ENCODE assay signal across 14 cellular contexts in the genomic region with DNA sequence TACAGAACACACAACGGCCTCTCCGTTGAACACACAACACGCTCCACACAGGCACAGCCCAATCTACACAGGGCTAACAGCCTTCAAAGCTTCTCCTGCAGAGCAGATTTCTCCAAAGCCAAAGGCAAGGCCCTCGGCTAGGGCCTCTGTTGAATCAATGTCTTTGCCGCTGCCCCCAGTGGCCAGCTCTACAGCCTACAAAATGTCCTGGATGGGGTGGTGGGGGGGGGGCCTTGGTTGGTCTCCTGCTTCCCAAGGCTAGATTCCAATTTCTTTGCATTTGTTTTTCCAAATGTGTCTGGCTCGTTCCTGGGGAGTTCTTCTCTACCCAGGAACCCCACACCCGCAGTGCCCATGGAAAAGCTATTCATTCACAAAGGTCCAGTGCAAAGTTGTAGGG.
DNase-seq lines count a peak whose midpoint lies in the region; ATAC-seq and TF ChIP-seq lines count a peak whose summit lies in the region.
"Had no signal": no experiment of that assay in that cellular context is flagged by ENCODE, and none has a peak within 500 bp of the region (broad histone marks: within the 10 kb centered on the region; RNA-seq: fewer than 3 reads in every experiment).

No MANE protein-coding gene starts in this region.

- ATAC-seq in naive B cell (ENCODE audit: low read depth in 2 of 2) (no peak), HG02642 (IDR thresholded peaks at IDR 0.05; ENCODE audit: poor library complexity, unreplicated experiment) (no peak)
- ATAC-seq: left lung had no signal

- no peaks in the 10 kb centered on the region for H3K27me3 Mint-ChIP-seq in naive B cell

- H3K9me3 Mint-ChIP-seq in naive B cell = no peaks in the 10 kb centered on the region

- CTCF ChIA-PET in HEK293T (lab: Yijun Ruan, JAX) = interaction anchor here (0.7 kb wide), 1 partner anchor 582 kb away, joined by 3 read pairs; no protein-coding TSS in a partner anchor

- H3K36me3 Mint-ChIP-seq in naive B cell = peaks cover 26 to 43% of the 10 kb centered on the region in 2 donors

- peak overlapping the region in 4 of 6 donors; percentile 36 to 91 (median 83) for H3K27ac Mint-ChIP-seq in naive B cell

- TF ChIP-seq CTCF in WERI-Rb-1 (IDR thresholded peaks at IDR 0.05; ENCODE audit: low read depth, low read length) = peak; percentile 54
- no peak for TF ChIP-seq CTCF in ascending aorta (IDR thresholded peaks at IDR 0.05)

- POLR2A ChIA-PET in HEK293T (lab: Yijun Ruan, JAX) = no interaction called here

- no peak overlapping the region for H3K4me3 ChIP-seq in WERI-Rb-1 (ENCODE audit: low read depth, low read length)
- no peak overlapping the region for H3K4me3 ChIP-seq in ascending aorta
- H3K4me3 ChIP-seq: left lung, upper lobe of left lung had no signal

- peak overlapping the region in 1 of 8 donors; percentile 1 for H3K4me3 Mint-ChIP-seq in naive B cell

- H3K9me3 ChIP-seq in WERI-Rb-1 (ENCODE audit: severe bottlenecking) (no peaks in the 10 kb centered on the region), ascending aorta (no peaks in the 10 kb centered on the region)
- H3K9me3 ChIP-seq: left lung, upper lobe of left lung had no signal

- H3K4me1 Mint-ChIP-seq in naive B cell = peaks cover 32 to 64% (median 39%) of the 10 kb centered on the region in 3 donors

- H3K36me3 ChIP-seq in WERI-Rb-1 = peaks cover 3% of the 10 kb centered on the region
- no peaks in the 10 kb centered on the region for H3K36me3 ChIP-seq in ascending aorta
- H3K36me3 ChIP-seq: left lung, upper lobe of left lung had no signal

- intact Hi-C loops in ascending aorta (cut with DNase I) = no loop called here

- H3K27me3 ChIP-seq in WERI-Rb-1 (ENCODE audit: insufficient read depth, low read depth, severe bottlenecking) (no peaks in the 10 kb centered on the region), ascending aorta (no peaks in the 10 kb centered on the region)
- H3K27me3 ChIP-seq: upper lobe of left lung had no signal

- DNase-seq in COLO668 (lab: John Stamatoyannopoulos, UW; ENCODE audit: unreplicated experiment) = peak; percentile 25
- DNase-seq in HEK293T (ENCODE audit: extremely low spot score) = peak; percentile 58
- DNase-seq in WERI-Rb-1 = no peak
- no peak for DNase-seq in naive B cell
- no peak for DNase-seq in H4 (ENCODE audit: low spot score)
- no peak for DNase-seq in nucleus accumbens (lab: John Stamatoyannopoulos, UW)
- DNase-seq in ascending aorta (ENCODE audit: low spot score in 2 of 2) = no peak
- DNase-seq: activated CD4-positive, alpha-beta T cell treated with anti-CD3 and anti-CD28 coated beads for 1 hour; activated T-cell treated with anti-CD3 and anti-CD28 coated beads for 4 hours; C1 segment of cervical spinal cord; NCI-H2171; upper lobe of left lung had no signal

- no peak overlapping the region for H3K27ac ChIP-seq in WERI-Rb-1
- H3K27ac ChIP-seq in ascending aorta = no peak overlapping the region
- H3K27ac ChIP-seq: left lung, upper lobe of left lung had no signal

- H3K4me1 ChIP-seq in ascending aorta = no peaks in the 10 kb centered on the region
- H3K4me1 ChIP-seq: left lung had no signal

TF ChIP-seq in HEK293T, 16 proteins besides CTCF, POLR2A, EP300 and RAD21:
- TF ChIP-seq FOXA1 (IDR thresholded peaks at IDR 0.05) (no peak), CTBP1 (IDR thresholded peaks at IDR 0.05; ENCODE audit: borderline replicate concordance) (no peak), ZNF384 (IDR thresholded peaks at IDR 0.05) (no peak), LEF1 (IDR thresholded peaks at IDR 0.05; ENCODE audit: borderline replicate concordance) (no peak), FOXK2 (IDR thresholded peaks at IDR 0.05) (no peak), ARNT (IDR thresholded peaks at IDR 0.05) (no peak), L3MBTL2 (conservative IDR thresholded peaks at IDR 0.05) (no peak), HDGF (IDR thresholded peaks at IDR 0.05; ENCODE audit: borderline replicate concordance) (no peak), TARDBP (IDR thresholded peaks at IDR 0.05) (no peak), BHLHE40 (IDR thresholded peaks at IDR 0.05; ENCODE audit: borderline replicate concordance) (no peak), FOXM1 (IDR thresholded peaks at IDR 0.05; ENCODE audit: borderline replicate concordance) (no peak), NFRKB (IDR thresholded peaks at IDR 0.05) (no peak), SP1 (IDR thresholded peaks at IDR 0.05) (no peak), ELF4 (IDR thresholded peaks at IDR 0.05) (no peak), SUZ12 (IDR thresholded peaks at IDR 0.05) (no peak)
- TF ChIP-seq, protein P1, sequence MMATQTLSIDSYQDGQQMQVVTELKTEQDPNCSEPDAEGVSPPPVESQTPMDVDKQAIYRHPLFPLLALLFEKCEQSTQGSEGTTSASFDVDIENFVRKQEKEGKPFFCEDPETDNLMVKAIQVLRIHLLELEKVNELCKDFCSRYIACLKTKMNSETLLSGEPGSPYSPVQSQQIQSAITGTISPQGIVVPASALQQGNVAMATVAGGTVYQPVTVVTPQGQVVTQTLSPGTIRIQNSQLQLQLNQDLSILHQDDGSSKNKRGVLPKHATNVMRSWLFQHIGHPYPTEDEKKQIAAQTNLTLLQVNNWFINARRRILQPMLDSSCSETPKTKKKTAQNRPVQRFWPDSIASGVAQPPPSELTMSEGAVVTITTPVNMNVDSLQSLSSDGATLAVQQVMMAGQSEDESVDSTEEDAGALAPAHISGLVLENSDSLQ (IDR thresholded peaks at IDR 0.05) = no peak

Comparison
In these comparisons a context has a peak if more than half of its experiments do, and no peak if none do; other contexts are left out.
1. DNase-seq: peak in COLO668 (single experiment) and HEK293T (single experiment); none in WERI-Rb-1 (single experiment), naive B cell (single experiment), H4 (single experiment), nucleus accumbens (0 of 56) and ascending aorta (0 of 2).